8 cellular contexts compared by ENCODE assay signal in the genomic region with DNA sequence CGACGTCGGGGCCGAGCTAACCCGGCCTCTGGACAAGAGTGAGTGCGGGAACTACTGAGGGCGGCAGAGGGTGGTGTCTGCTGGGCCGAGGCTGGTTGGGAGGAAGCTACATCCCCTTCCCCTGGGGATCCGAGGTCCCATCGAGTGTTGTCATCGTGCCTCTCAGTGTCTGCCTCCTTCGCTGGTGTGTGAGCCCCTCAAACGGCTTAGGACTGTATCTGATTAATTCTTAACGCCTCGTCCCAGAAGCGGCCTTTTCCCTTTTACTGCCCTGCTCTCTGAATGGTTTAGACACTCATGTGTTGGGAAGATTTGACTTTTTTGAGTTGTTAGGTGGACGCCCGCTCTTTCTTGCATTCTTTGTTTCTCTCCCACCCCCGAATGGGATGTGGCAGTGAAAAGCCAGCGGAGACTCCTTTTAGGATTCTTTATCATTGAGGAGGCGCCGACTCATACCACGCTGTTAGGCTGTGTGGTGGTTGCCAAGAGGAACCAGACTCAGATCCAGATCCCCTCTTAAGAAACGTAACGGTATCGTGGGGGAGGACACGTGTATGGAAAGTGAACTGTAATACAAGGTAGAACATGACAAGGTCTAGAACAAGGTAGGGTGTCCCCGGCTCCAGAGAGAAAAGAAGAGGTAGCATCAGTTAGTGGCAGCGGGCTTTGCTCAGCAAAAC. TPM values are rescaled to one million over a fixed set of nuclear protein-coding genes. Genes with fewer than 3 reads are reported as not detected.
DNase-seq lines count a peak whose midpoint lies in the region; ATAC-seq and TF ChIP-seq lines count a peak whose summit lies in the region.

No MANE protein-coding gene starts in this region.

- H3K36me3 ChIP-seq in BLaER1 treated with 17β-estradiol and CSF1 and Interleukin-3, amounts not matched to agents 10 nM and 100 nM = peaks cover 21 to 38% (median 35%) of the 10 kb centered on the region in 11 experiments
- peaks cover 6 to 18% of the 10 kb centered on the region in 2 experiments; a peak in 2 of 3 replicates for H3K36me3 ChIP-seq in HEK293 (ENCODE audit: control insufficient read depth in 2 of 2, insufficient read depth in 1 of 2, low read length in 2 of 2)
- H3K36me3 ChIP-seq in effector memory CD4-positive, alpha-beta T cell (ENCODE audit: control insufficient read depth, insufficient read depth, low read length) = peaks cover 11% of the 10 kb centered on the region

- POLR2A ChIA-PET in HEK293 (lab: Yijun Ruan, JAX) = interaction anchor here (1.4 kb wide), 1 partner anchor 56 kb away, joined by 6 read pairs; no protein-coding TSS in a partner anchor

- ATAC-seq in naive B cell (ENCODE audit: low read depth in 2 of 2) (no peak), HG03432 (IDR thresholded peaks at IDR 0.05; ENCODE audit: unreplicated experiment) (no peak)

- H3K4me3 ChIP-seq in BLaER1 treated with 17β-estradiol and CSF1 and Interleukin-3, amounts not matched to agents 10 nM and 100 nM = peak overlapping the region; percentile 73 to 98 (median 92)
- peak overlapping the region; percentile 73 for H3K4me3 ChIP-seq in HEK293 (ENCODE audit: low read depth, low read length)
- peak overlapping the region; percentile 84 for H3K4me3 ChIP-seq in effector memory CD4-positive, alpha-beta T cell (ENCODE audit: insufficient read depth, low read depth, low read length, poor library complexity, severe bottlenecking)

- peaks cover 0 to 50% (median 41%) of the 10 kb centered on the region in 11 experiments; a peak in 16 of 22 replicates for H4K20me1 ChIP-seq in BLaER1 treated with 17β-estradiol and CSF1 and Interleukin-3, amounts not matched to agents 10 nM and 100 nM

- H3K9me3 ChIP-seq in BLaER1 treated with 17β-estradiol and CSF1 and Interleukin-3, amounts not matched to agents 10 nM and 100 nM (replicated peaks in 1 of 11) = no peaks in the 10 kb centered on the region
- no peaks in the 10 kb centered on the region for H3K9me3 ChIP-seq in HEK293 (ENCODE audit: control insufficient read depth, insufficient read depth, low read depth, low read length)
- no peaks in the 10 kb centered on the region for H3K9me3 ChIP-seq in effector memory CD4-positive, alpha-beta T cell (ENCODE audit: control insufficient read depth, low read length)

- no peaks in the 10 kb centered on the region for H3K27me3 ChIP-seq in BLaER1 treated with 17β-estradiol and CSF1 and Interleukin-3, amounts not matched to agents 10 nM and 100 nM
- no peaks in the 10 kb centered on the region for H3K27me3 ChIP-seq in effector memory CD4-positive, alpha-beta T cell (replicated peaks; ENCODE audit: control insufficient read depth, insufficient read depth, low read length, poor library complexity, severe bottlenecking)

- no peak for TF ChIP-seq CTCF in HEK293 (tag by site-specific recombination; IDR thresholded peaks at IDR 0.05)
- TF ChIP-seq CTCF in GM20000 (IDR thresholded peaks at IDR 0.05; ENCODE audit: extremely low read depth, missing control alignments) = no peak

- H3K9ac ChIP-seq in BLaER1 treated with 17β-estradiol and CSF1 and Interleukin-3, amounts not matched to agents 10 nM and 100 nM = peak overlapping the region; percentile 89 to 98 (median 95)

- H3K27ac ChIP-seq in BLaER1 treated with 17β-estradiol and CSF1 and Interleukin-3, amounts not matched to agents 10 nM and 100 nM = peak overlapping the region; percentile 91 to 98 (median 96)
- peak overlapping the region; percentile 73; the same call in 1 of the 2 replicates for H3K27ac ChIP-seq in HEK293 (ENCODE audit: extremely low read depth, low read depth, low read length)
- peak overlapping the region; percentile 91 for H3K27ac ChIP-seq in effector memory CD4-positive, alpha-beta T cell (ENCODE audit: insufficient read depth, low read length, poor library complexity, severe bottlenecking)

- H3K4me2 ChIP-seq in BLaER1 treated with 17β-estradiol and CSF1 and Interleukin-3, amounts not matched to agents 10 nM and 100 nM = peak overlapping the region; percentile 80 to 97 (median 93)

- DNase-seq in effector memory CD4-positive, alpha-beta T cell = peak in 1 of 3 donors; percentile 5
- DNase-seq in naive B cell = no peak
- DNase-seq in NCI-H1105 treated with DMSO at 0.1 percent for 48 hours (lab: John Stamatoyannopoulos, UW) = no peak
- no peak for DNase-seq in GM20000 (ENCODE audit: low spot score)

- peaks cover 31% of the 10 kb centered on the region for H3K4me1 Mint-ChIP-seq in T-helper 1 cell treated with Interleukin-12 subunit alpha and Interleukin-12 subunit beta and Interleukin-4 antibody, amounts not matched to agents 30 μg/mL and 1 μg/mL, for 36 hours (ENCODE audit: low read depth)
- H3K4me1 Mint-ChIP-seq in naive B cell = peaks cover 29 to 53% (median 34%) of the 10 kb centered on the region in 3 donors

- H3K27ac Mint-ChIP-seq in T-helper 1 cell treated with Interleukin-12 subunit alpha and Interleukin-12 subunit beta and Interleukin-4 antibody, amounts not matched to agents 30 μg/mL and 1 μg/mL, for 36 hours = peak overlapping the region; percentile 99
- H3K27ac Mint-ChIP-seq in naive B cell = peak overlapping the region; percentile 100

- H3K36me3 Mint-ChIP-seq in T-helper 1 cell treated with Interleukin-12 subunit alpha and Interleukin-12 subunit beta and Interleukin-4 antibody, amounts not matched to agents 30 μg/mL and 1 μg/mL, for 36 hours (ENCODE audit: low read depth) = peaks cover 6% of the 10 kb centered on the region
- H3K36me3 Mint-ChIP-seq in naive B cell = peaks cover 7 to 8% of the 10 kb centered on the region in 2 donors

- no peaks in the 10 kb centered on the region for H3K9me3 Mint-ChIP-seq in T-helper 1 cell treated with Interleukin-12 subunit alpha and Interleukin-12 subunit beta and Interleukin-4 antibody, amounts not matched to agents 30 μg/mL and 1 μg/mL, for 36 hours
- H3K9me3 Mint-ChIP-seq in naive B cell = peaks cover 0 to 1% (median 0%) of the 10 kb centered on the region in 7 donors

- peak overlapping the region; percentile 95 for H3K4me3 Mint-ChIP-seq in T-helper 1 cell treated with Interleukin-12 subunit alpha and Interleukin-12 subunit beta and Interleukin-4 antibody, amounts not matched to agents 30 μg/mL and 1 μg/mL, for 36 hours
- H3K4me3 Mint-ChIP-seq in naive B cell = peak overlapping the region; percentile 92 to 98 (median 96)

- H3K27me3 Mint-ChIP-seq in T-helper 1 cell treated with Interleukin-12 subunit alpha and Interleukin-12 subunit beta and Interleukin-4 antibody, amounts not matched to agents 30 μg/mL and 1 μg/mL, for 36 hours (ENCODE audit: low read depth) = no peaks in the 10 kb centered on the region
- H3K27me3 Mint-ChIP-seq in naive B cell = no peaks in the 10 kb centered on the region

- CTCF ChIA-PET in HEK293 (lab: Yijun Ruan, JAX) = no interaction called here

- peaks cover 19 to 26% (median 23%) of the 10 kb centered on the region in 10 experiments for H3K4me1 ChIP-seq in BLaER1 treated with 17β-estradiol and CSF1 and Interleukin-3, amounts not matched to agents 10 nM and 100 nM
- H3K4me1 ChIP-seq in HEK293 (ENCODE audit: control insufficient read depth, insufficient read depth, low read length) = no peaks in the 10 kb centered on the region
- H3K4me1 ChIP-seq in effector memory CD4-positive, alpha-beta T cell (ENCODE audit: control insufficient read depth, insufficient read depth, low read length, poor library complexity, severe bottlenecking) = peaks cover 8% of the 10 kb centered on the region

TF ChIP-seq in HEK293, 187 proteins besides CTCF, POLR2A, EP300 and RAD21:
- TF ChIP-seq ZNF184 (tag by site-specific recombination; IDR thresholded peaks at IDR 0.05) = no peak
- 0 out of 2 replicates have a peak, but pooled peaks have one; percentile 4 for TF ChIP-seq ZBTB8A (tag by site-specific recombination; IDR thresholded peaks at IDR 0.05)

RNA-seq across cellular contexts. Expression of gene SUPV3L1, which starts 0.6 kb away (rescaled TPM):
- 10 to 100 TPM; 15.4 to 26.3 (median 21.5) TPM for polyA plus RNA-seq in naive B cell (ENCODE audit: low read depth in 6 of 6)

RNA-seq across cellular contexts. Expression of gene HKDC1, which starts 39.5 kb away (rescaled TPM):
- not detected for polyA plus RNA-seq in naive B cell (ENCODE audit: low read depth in 6 of 6)

RNA-seq across cellular contexts. Expression of gene VPS26A, which starts 56.7 kb away (rescaled TPM):
- polyA plus RNA-seq in naive B cell (ENCODE audit: low read depth in 6 of 6) = 10 to 100 TPM; 23.1 to 32.8 (median 31.5) TPM
